In the genomic region with DNA sequence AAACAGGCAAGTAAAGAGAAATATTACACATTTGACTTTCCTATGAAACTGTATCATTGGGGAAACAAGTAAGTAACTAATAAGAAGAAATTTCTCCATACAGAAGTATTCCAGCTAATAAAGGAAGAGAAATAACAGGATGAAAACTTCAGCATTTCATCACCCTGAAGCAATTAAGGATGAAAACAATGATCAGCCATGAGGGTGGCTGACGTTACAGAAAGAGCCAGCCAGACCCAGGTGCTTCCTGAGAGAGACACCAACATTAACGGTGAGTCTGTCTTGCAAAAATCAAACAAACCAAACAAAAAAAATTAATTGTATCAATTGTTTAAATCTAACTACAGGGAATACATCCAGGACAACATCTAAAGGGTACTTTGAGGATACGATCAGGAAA, we compare ENCODE assay signal across 16 cellular contexts.
"Had no signal": no experiment of that assay in that cellular context is flagged by ENCODE, and none has a peak within 500 bp of the region (broad histone marks: within the 10 kb centered on the region; RNA-seq: fewer than 3 reads in every experiment).

No MANE protein-coding gene starts in this region.

- H3K27ac ChIP-seq: brain microvascular endothelial cell, lower lobe of right lung, parathyroid adenoma, suprapubic skin, upper lobe of left lung had no signal

- H3K79me2 ChIP-seq: parathyroid adenoma had no signal

- H3K9ac ChIP-seq: parathyroid adenoma had no signal

- H3K27me3 ChIP-seq: brain microvascular endothelial cell, suprapubic skin, upper lobe of left lung had no signal

- H2AFZ ChIP-seq: parathyroid adenoma had no signal

- DNase-seq: activated CD4-positive, alpha-beta memory T cell treated with anti-CD3 and anti-CD28 coated beads for 36 hours; activated CD4-positive, alpha-beta T cell treated with anti-CD3 and anti-CD28 coated beads for 1 hour; activated gamma-delta T cell; activated naive CD8-positive, alpha-beta T cell treated with anti-CD3 and anti-CD28 coated beads for 36 hours; activated T-cell treated with anti-CD3 and anti-CD28 coated beads, Interleukin-2, amount 50 U/mL, for 48 hours; brain microvascular endothelial cell; hypothalamus; lower lobe of right lung; midbrain; retina; stimulated activated CD4-positive, alpha-beta T cell treated with anti-CD3 and anti-CD28 coated beads, Interleukin-4, amount 100 ng/mL, for 1 hour; stimulated activated CD8-positive, alpha-beta memory T cell treated with anti-CD3 and anti-CD28 coated beads, Interleukin-4, amount 100 ng/mL, for 48 hours; stimulated activated naive CD8-positive, alpha-beta T cell treated with anti-CD3 and anti-CD28 coated beads, Interleukin-15, Interleukin-2, amounts not matched to agents 100 U/mL and 50 U/mL, for 24 hours; upper lobe of left lung had no signal

- H3K4me1 ChIP-seq: lower lobe of right lung, parathyroid adenoma, suprapubic skin, upper lobe of left lung had no signal

- H3K36me3 ChIP-seq: brain microvascular endothelial cell, lower lobe of right lung, suprapubic skin, upper lobe of left lung had no signal

- ATAC-seq: lower lobe of right lung; stimulated activated naive CD8-positive, alpha-beta T cell treated with anti-CD3 and anti-CD28 coated beads, Interleukin-15, Interleukin-2, amounts not matched to agents 100 U/mL and 50 U/mL, for 24 hours had no signal

- H3K4me3 ChIP-seq: lower lobe of right lung, suprapubic skin, upper lobe of left lung had no signal

- H3K9me3 ChIP-seq: lower lobe of right lung, suprapubic skin, upper lobe of left lung had no signal
